ENCODE assay signal across 10 cellular contexts in genomic region chr11:71153005-71153395, GRCh38.
A peak's percentile ranks its signal among the peaks of the same experiment; 100 is the strongest.
DNase-seq lines count a peak whose midpoint lies in the region; ATAC-seq and TF ChIP-seq lines count a peak whose summit lies in the region.
"Had no signal": no experiment of that assay in that cellular context is flagged by ENCODE, and none has a peak within 500 bp of the region (broad histone marks: within the 10 kb centered on the region; RNA-seq: fewer than 3 reads in every experiment).

No MANE protein-coding gene starts in this region.

- peaks cover 8% of the 10 kb centered on the region for H3K27me3 Mint-ChIP-seq in glutamatergic neuron (ENCODE audit: unreplicated experiment)

- peak overlapping the region; percentile 15 for H3K4me3 Mint-ChIP-seq in glutamatergic neuron (ENCODE audit: unreplicated experiment)
- H3K4me3 Mint-ChIP-seq: activated CD4-positive, alpha-beta memory T cell treated with anti-CD3 and anti-CD28 coated beads for 36 hours had no signal

- DNase-seq in ELF-1 (ENCODE audit: low read depth, low spot score) (peak; percentile 81), glutamatergic neuron (no peak), retina (peak; percentile 40), cerebellar nuclear complex (lab: John Stamatoyannopoulos, UW) (no peak)
- no peak for DNase-seq in activated CD4-positive, CD25-positive, alpha-beta regulatory T cell treated with anti-CD3 and anti-CD28 coated beads, Interleukin-2, amount 50 U/mL, for 72 hours
- DNase-seq: activated CD4-positive, alpha-beta memory T cell treated with anti-CD3 and anti-CD28 coated beads for 36 hours had no signal

- H3K9me3 Mint-ChIP-seq in glutamatergic neuron (ENCODE audit: unreplicated experiment) = peaks cover 1% of the 10 kb centered on the region

- H3K4me1 Mint-ChIP-seq in glutamatergic neuron (ENCODE audit: low read depth, unreplicated experiment) = peaks cover 6% of the 10 kb centered on the region

- peaks cover 4% of the 10 kb centered on the region for H3K36me3 Mint-ChIP-seq in glutamatergic neuron (ENCODE audit: unreplicated experiment)
- H3K36me3 Mint-ChIP-seq: activated CD4-positive, alpha-beta memory T cell treated with anti-CD3 and anti-CD28 coated beads for 36 hours had no signal

- H3K27ac ChIP-seq in VCaP = peak overlapping the region; percentile 98
- H3K27ac ChIP-seq: ascending aorta had no signal

- ATAC-seq in GM18873 (IDR thresholded peaks at IDR 0.05; ENCODE audit: low FRiP score, unreplicated experiment) (no peak), HG02588 (IDR thresholded peaks at IDR 0.05; ENCODE audit: unreplicated experiment) (no peak)

- TF ChIP-seq CTCF in VCaP (conservative IDR thresholded peaks at IDR 0.05) (no peak), glutamatergic neuron (IDR thresholded peaks at IDR 0.05; ENCODE audit: partially characterized antibody, unreplicated experiment) (no peak)

- no peak overlapping the region for H3K27ac Mint-ChIP-seq in glutamatergic neuron (ENCODE audit: unreplicated experiment)
- H3K27ac Mint-ChIP-seq: activated CD4-positive, alpha-beta memory T cell treated with anti-CD3 and anti-CD28 coated beads for 36 hours had no signal

Comparison
In these comparisons a context has a peak if more than half of its experiments do, and no peak if none do; other contexts are left out.
1. DNase-seq: peak in ELF-1 (single experiment) and retina (single experiment); none in glutamatergic neuron (single experiment), cerebellar nuclear complex (0 of 2) and activated CD4-positive, CD25-positive, alpha-beta regulatory T cell treated with anti-CD3 and anti-CD28 coated beads, Interleukin-2, amount 50 U/mL, for 72 hours (single experiment).